Comparison of ENCODE assay signal across 1 cellular context in genomic region chr17:8337802-8338744, GRCh38.
TF ChIP-seq lines count a peak whose summit lies in the region.

No MANE protein-coding gene starts in this region.

TF ChIP-seq in A549, 52 proteins besides CTCF, POLR2A, EP300 and RAD21 (continued from another document):
- TF ChIP-seq REST (IDR thresholded peaks at IDR 0.05) (no peak), POLR2AphosphoS2 (conservative IDR thresholded peaks at IDR 0.05; ENCODE audit: low read length) (no peak), JUNB (IDR thresholded peaks at IDR 0.05) (no peak), MYC (IDR thresholded peaks at IDR 0.05; ENCODE audit: borderline replicate concordance, low read length) (no peak), NFE2L2 (conservative IDR thresholded peaks at IDR 0.05; ENCODE audit: low read length) (no peak), PBX3 (IDR thresholded peaks at IDR 0.05) (no peak)
